15 cellular contexts compared by ENCODE assay signal in genomic region chr1:44067258-44068250, GRCh38. TPM values are rescaled to one million over a fixed set of nuclear protein-coding genes. Genes with fewer than 3 reads are reported as not detected.
DNase-seq lines count a peak whose midpoint lies in the region; ATAC-seq, FAIRE-seq and TF ChIP-seq lines count a peak whose summit lies in the region.
"Had no signal": no experiment of that assay in that cellular context is flagged by ENCODE, and none has a peak within 500 bp of the region (broad histone marks: within the 10 kb centered on the region; RNA-seq: fewer than 3 reads in every experiment).

No MANE protein-coding gene starts in this region.

- ATAC-seq in GM19467 (IDR thresholded peaks at IDR 0.05; ENCODE audit: unreplicated experiment) (peak; percentile 53), naive B cell (ENCODE audit: low read depth in 2 of 2) (peak; percentile 78 to 83), GM21825 (IDR thresholded peaks at IDR 0.05; ENCODE audit: unreplicated experiment) (no peak)
- ATAC-seq: activated CD4-positive, alpha-beta T cell treated with anti-CD3 and anti-CD28 coated beads for 36 hours; GM23338; T-helper 17 cell had no signal

- H3K36me3 Mint-ChIP-seq in naive B cell: no peaks in the 10 kb centered on the region

- H3K9me3 Mint-ChIP-seq in naive B cell: peaks cover 0 to 2% (median 0%) of the 10 kb centered on the region in 7 donors

- peak overlapping the region; percentile 5 to 88 (median 70) for H3K4me3 Mint-ChIP-seq in naive B cell
- H3K4me3 Mint-ChIP-seq: activated CD4-positive, alpha-beta T cell treated with anti-CD3 and anti-CD28 coated beads for 36 hours; GM23338; T-helper 17 cell had no signal

- H3K27ac Mint-ChIP-seq in naive B cell: peak overlapping the region in 4 of 6 donors; percentile 55 to 89 (median 70)
- H3K27ac Mint-ChIP-seq: activated CD4-positive, alpha-beta T cell treated with anti-CD3 and anti-CD28 coated beads for 36 hours; GM23338; T-helper 17 cell had no signal

- peak overlapping the region; percentile 1; the same call in 1 of the 2 replicates for H3K4me3 ChIP-seq in GM08714 (ENCODE audit: low read length)
- H3K4me3 ChIP-seq: GM23338, prostate gland, testis had no signal

- TF ChIP-seq POLR2A in Raji (IDR thresholded peaks at IDR 0.05; ENCODE audit: insufficient read depth, low read depth, low read length): 0 out of 2 replicates have a peak, but pooled peaks have one; percentile 25

- peaks cover 37 to 41% (median 39%) of the 10 kb centered on the region in 3 donors for H3K4me1 Mint-ChIP-seq in naive B cell
- H3K4me1 Mint-ChIP-seq: activated CD4-positive, alpha-beta T cell treated with anti-CD3 and anti-CD28 coated beads for 36 hours had no signal

- DNase-seq in naive B cell (peak; percentile 15), C1 segment of cervical spinal cord (lab: John Stamatoyannopoulos, UW) (no peak), RCC 7860 (ENCODE audit: low spot score) (no peak), NCI-H1417 treated with DMSO at 0.1 percent for 48 hours (lab: John Stamatoyannopoulos, UW) (no peak)
- DNase-seq: activated CD4-positive, alpha-beta T cell treated with anti-CD3 and anti-CD28 coated beads for 36 hours; NCI-H510A treated with DMSO at 0.1 percent for 48 hours; T-helper 17 cell had no signal

- H3K27me3 Mint-ChIP-seq in naive B cell: no peaks in the 10 kb centered on the region

- no peak for FAIRE-seq in RCC 7860 (lab: Jason Lieb, UNC)
- FAIRE-seq: keratinocyte had no signal

RNA-seq across cellular contexts. Expression of gene SLC6A9, which starts 36.3 kb away (rescaled TPM):
- polyA plus RNA-seq in naive B cell (ENCODE audit: low read depth in 6 of 6): not detected

RNA-seq across cellular contexts. Expression of gene KLF17, which starts 51.1 kb away (rescaled TPM):
- polyA plus RNA-seq in naive B cell (ENCODE audit: low read depth in 6 of 6): not detected
- polyA plus RNA-seq: GM23338, keratinocyte had no signal
